ENCODE assay signal across 1 cellular context in genomic region chr2:6858628-6859027, GRCh38. TPM values are rescaled to one million over a fixed set of nuclear protein-coding genes. Genes with fewer than 3 reads are reported as not detected.
"Had no signal": no experiment of that assay in that cellular context is flagged by ENCODE, and none has a peak within 500 bp of the region (broad histone marks: within the 10 kb centered on the region; RNA-seq: fewer than 3 reads in every experiment).

No MANE protein-coding gene starts in this region.

RNA-seq across cellular contexts. Expression of gene RSAD2, which starts 18.9 kb away (rescaled TPM):
- total RNA-seq: WTC11 had no signal
